In the genomic region with DNA sequence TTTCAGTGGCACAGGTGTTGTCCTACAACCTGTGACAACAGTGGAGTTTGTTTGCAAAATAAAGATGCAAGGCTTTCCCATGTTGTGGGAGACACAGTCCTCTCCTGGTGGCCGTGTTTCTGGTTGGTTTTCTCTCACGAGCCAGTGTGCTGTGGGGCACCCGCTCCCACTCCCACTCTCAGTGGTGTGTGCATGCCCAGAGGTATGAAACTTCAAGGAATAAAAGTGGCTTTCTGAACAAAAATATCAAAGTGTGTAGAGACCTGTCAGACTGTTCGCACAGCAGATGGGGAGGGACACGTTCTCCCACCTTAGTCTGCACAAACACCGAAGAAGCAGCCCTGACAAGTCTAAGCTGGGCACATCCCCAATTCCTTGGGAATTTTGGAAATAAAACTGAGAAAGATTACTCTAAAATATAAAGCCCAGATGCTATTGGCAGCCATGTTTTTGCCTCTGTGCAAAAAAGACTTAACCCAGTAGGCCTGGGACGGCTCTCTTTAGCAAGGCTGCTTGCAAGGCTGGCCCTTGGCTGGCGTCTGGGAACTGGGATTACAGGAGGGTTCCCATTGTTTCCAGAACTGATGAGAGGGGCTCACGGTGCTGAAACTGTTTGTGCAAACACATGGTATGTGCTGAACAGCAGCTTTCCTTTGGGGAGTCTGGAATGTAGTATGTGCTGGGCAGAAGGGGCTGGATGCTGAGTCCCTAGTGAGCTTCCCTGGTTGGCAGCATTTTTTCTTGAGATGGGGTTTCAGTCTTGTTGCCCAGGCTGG, we compare ENCODE assay signal across 1 cellular context.
TF ChIP-seq lines count a peak whose summit lies in the region.

No MANE protein-coding gene starts in this region.

TF ChIP-seq in H1, 55 proteins besides CTCF, POLR2A, EP300 and RAD21:
- TF ChIP-seq NANOG (IDR thresholded peaks at IDR 0.05; ENCODE audit: insufficient read depth, low read depth, low read length, poor library complexity, severe bottlenecking) (no peak), CHD1 (IDR thresholded peaks at IDR 0.05; ENCODE audit: low read depth, low read length) (no peak), BCL11A (IDR thresholded peaks at IDR 0.05; ENCODE audit: low read depth in 2 of 2, low read length in 2 of 2) (no peak), TAF7 (optimal IDR thresholded peaks at IDR 0.05; ENCODE audit: borderline replicate concordance, low read depth, low read length) (no peak)
